Comparison of ENCODE assay signal across 8 cellular contexts in genomic region chr11:128610765-128611617, GRCh38. TPM values are rescaled to one million over a fixed set of nuclear protein-coding genes. Genes with fewer than 3 reads are reported as not detected.
A peak's percentile ranks its signal among the peaks of the same experiment; 100 is the strongest.
DNase-seq lines count a peak whose midpoint lies in the region; ATAC-seq, FAIRE-seq and TF ChIP-seq lines count a peak whose summit lies in the region.

No MANE protein-coding gene starts in this region.

- H3K27ac ChIP-seq in body of pancreas (no peak overlapping the region), SJCRH30 (no peak overlapping the region)

- H3K4me1 ChIP-seq in body of pancreas (no peaks in the 10 kb centered on the region), SJCRH30 (no peaks in the 10 kb centered on the region)

- H3K9me3 ChIP-seq in body of pancreas (no peaks in the 10 kb centered on the region), SJCRH30 (replicated peaks) (no peaks in the 10 kb centered on the region)

- DNase-seq in GM18507 (ENCODE audit: extremely low spot score, insufficient read length, low read depth) (peak; percentile 71), RPMI8226 (peak; percentile 87), body of pancreas (no peak), COLO829 (ENCODE audit: low spot score) (no peak), 8988T (no peak), SJCRH30 (no peak)
- DNase-seq in stimulated activated CD4-positive, alpha-beta T cell treated with anti-CD3 and anti-CD28 coated beads, Interleukin-4, amount 100 ng/mL, for 1 hour: peak; percentile 55

- no peak for TF ChIP-seq POLR2A in body of pancreas (IDR thresholded peaks at IDR 0.05)

- no peaks in the 10 kb centered on the region for H3K36me3 ChIP-seq in body of pancreas (replicated peaks in 1 of 2; ENCODE audit: insufficient read depth in 1 of 2, low read depth in 2 of 2)
- H3K36me3 ChIP-seq in SJCRH30: no peaks in the 10 kb centered on the region

- no peaks in the 10 kb centered on the region for H3K27me3 ChIP-seq in body of pancreas
- no peaks in the 10 kb centered on the region for H3K27me3 ChIP-seq in SJCRH30

- ATAC-seq in HG02571 (IDR thresholded peaks at IDR 0.05; ENCODE audit: unreplicated experiment) (peak; percentile 99), body of pancreas (peak; percentile 35)

- 72 to 79% methylated on average over 16 to 18 of the region's 18 CpGs for WGBS in body of pancreas, 2 donors

- no peak overlapping the region for H3K4me3 ChIP-seq in body of pancreas
- no peak overlapping the region for H3K4me3 ChIP-seq in SJCRH30

- intact Hi-C loops in body of pancreas (cut with DNase I): no loop called here

- peak; percentile 98 for FAIRE-seq in GM18507 (lab: Jason Lieb, UNC)

- TF ChIP-seq CTCF in body of pancreas (IDR thresholded peaks at IDR 0.05): no peak

RNA-seq across cellular contexts. Expression of gene ETS1, which starts 23.6 kb away (rescaled TPM):
- total RNA-seq in body of pancreas: 10 to 100 TPM; 20.0 to 22.7 TPM
- 32.8 and 43.9 TPM in 2 replicates for total RNA-seq in SJCRH30 (2014; rRNA removed; shearing (Covaris generic))

Comparison
In these comparisons a context has a peak if more than half of its experiments do, and no peak if none do; other contexts are left out.
1. DNase-seq: peak in GM18507 (single experiment), RPMI8226 (single experiment) and stimulated activated CD4-positive, alpha-beta T cell treated with anti-CD3 and anti-CD28 coated beads, Interleukin-4, amount 100 ng/mL, for 1 hour (single experiment); none in body of pancreas (0 of 4), COLO829 (single experiment), 8988T (single experiment) and SJCRH30 (0 of 2).